In the genomic region with DNA sequence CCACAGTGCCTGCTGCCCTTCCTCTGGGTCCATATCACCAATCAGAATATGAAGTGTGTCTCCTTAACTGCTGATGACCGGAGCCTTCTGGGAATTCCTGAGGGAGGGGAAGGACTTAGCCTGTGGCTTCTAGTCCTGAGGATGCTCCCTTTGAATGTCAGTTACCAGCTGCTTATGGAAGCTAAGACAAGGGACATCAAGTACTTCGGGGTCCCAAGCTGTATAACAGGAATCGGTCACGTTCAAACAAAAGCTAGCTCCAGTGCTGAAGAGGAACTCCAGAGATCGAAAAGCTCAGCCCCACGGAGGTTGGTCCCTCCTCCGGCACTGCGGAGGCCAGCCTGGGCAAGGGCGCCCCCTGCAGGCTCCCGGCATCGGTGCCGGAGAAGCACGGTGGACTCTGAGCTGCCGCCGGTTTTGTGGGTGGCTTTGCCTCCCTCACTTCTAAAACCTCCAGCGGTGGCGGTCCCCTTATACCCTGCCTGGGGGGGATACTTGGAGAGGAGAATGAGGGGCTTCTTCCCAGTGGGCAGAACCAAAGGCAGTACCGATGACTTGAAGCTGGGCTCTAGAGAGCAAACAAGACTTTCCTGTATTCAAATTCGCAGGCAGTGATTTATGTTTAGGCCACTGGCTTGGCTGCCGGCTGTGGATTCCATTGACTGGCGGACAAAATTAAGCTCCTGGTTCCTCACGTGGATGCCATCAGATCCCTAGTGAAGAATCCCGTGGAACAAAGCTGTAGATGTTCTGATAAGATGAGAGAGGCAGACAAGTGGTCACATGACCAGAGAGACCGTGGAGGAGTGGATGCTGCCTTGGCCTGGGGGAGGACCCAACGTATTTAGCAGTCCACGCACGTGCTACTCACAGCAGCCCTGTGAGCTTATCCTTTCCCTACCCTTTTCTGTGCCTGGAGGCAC, we compare ENCODE assay signal across 7 cellular contexts. TPM values are rescaled to one million over a fixed set of nuclear protein-coding genes. Genes with fewer than 3 reads are reported as not detected.
DNase-seq lines count a peak whose midpoint lies in the region; ATAC-seq and TF ChIP-seq lines count a peak whose summit lies in the region.

No MANE protein-coding gene starts in this region.

- peak; percentile 86 to 99 (median 97) for TF ChIP-seq CTCF in spleen (IDR thresholded peaks at IDR 0.05 in 8 of 11, conservative IDR thresholded peaks at IDR 0.05 in 3 of 11)

- TF ChIP-seq POLR2A in spleen (IDR thresholded peaks at IDR 0.05), result no peak

- peaks cover 0 to 6% (median 0%) of the 10 kb centered on the region in 7 donors for H3K27me3 ChIP-seq in spleen (replicated peaks in 1 of 7)

- intact Hi-C loops in spleen (cut with DNase I; ENCODE audit: low total_unique reads), result no loop called here

- H3K4me3 ChIP-seq in spleen, result peak overlapping the region in 7 of 8 donors; percentile 24 to 69 (median 36)

- peaks cover 0 to 17% (median 13%) of the 10 kb centered on the region in 6 donors for H3K4me1 ChIP-seq in spleen

- ATAC-seq in GM18502 (IDR thresholded peaks at IDR 0.05; ENCODE audit: poor library complexity, unreplicated experiment) (peak; percentile 87), HG03095 (IDR thresholded peaks at IDR 0.05; ENCODE audit: unreplicated experiment) (peak; percentile 82)

- H3K36me3 ChIP-seq in spleen, result no peaks in the 10 kb centered on the region

- DNase-seq in NCI-H2196 treated with DMSO at 0.1 percent for 48 hours (lab: John Stamatoyannopoulos, UW; ENCODE audit: unreplicated experiment) (peak; percentile 50), caudate nucleus (lab: John Stamatoyannopoulos, UW) (peak; percentile 28 to 92 (median 81)), islet precursor cell (peak; percentile 89), spleen (peak; percentile 98)
- DNase-seq in activated CD4-positive, CD25-positive, alpha-beta regulatory T cell (lab: John Stamatoyannopoulos, UW), result peak; percentile 75 to 82 (median 80)

- peak overlapping the region; percentile 74 for H3K27ac ChIP-seq in caudate nucleus (ENCODE audit: low read depth, low read length)
- peak overlapping the region; percentile 6 to 84 (median 69) for H3K27ac ChIP-seq in spleen

- H3K9me3 ChIP-seq in spleen, result no peaks in the 10 kb centered on the region

- 2 to 11% (median 3%) methylated on average over 14 to 27 of the region's 27 CpGs for WGBS in spleen, 5 donors

RNA-seq across cellular contexts. Expression of a gene that starts 16.2 kb away (rescaled TPM):
- 10 to 100 TPM; 41.6 to 51.8 (median 46.1) TPM for total RNA-seq in spleen
- polyA plus RNA-seq in spleen, result 1 to 10 TPM; 7.4 to 9.9 (median 7.7) TPM

Comparison
In these comparisons a context has a peak if more than half of its experiments do, and no peak if none do; other contexts are left out.
1. Peak in every context shown above with its lines: DNase-seq, ATAC-seq, H3K4me3 ChIP-seq and H3K27ac ChIP-seq.